In genomic region chr12:46433829-46434228, GRCh38 we compare ENCODE assay signal across 23 cellular contexts.
A peak's percentile ranks its signal among the peaks of the same experiment; 100 is the strongest.
DNase-seq lines count a peak whose midpoint lies in the region; ATAC-seq, FAIRE-seq and TF ChIP-seq lines count a peak whose summit lies in the region.
"Had no signal": no experiment of that assay in that cellular context is flagged by ENCODE, and none has a peak within 500 bp of the region (broad histone marks: within the 10 kb centered on the region; RNA-seq: fewer than 3 reads in every experiment).

No MANE protein-coding gene starts in this region.

- CTCF ChIA-PET in HCT116 (lab: Charles Lee): no interaction called here

- H4K20me1 ChIP-seq in HCT116 (ENCODE audit: insufficient read depth) (no peaks in the 10 kb centered on the region), astrocyte (ENCODE audit: insufficient read depth, low read length) (no peaks in the 10 kb centered on the region), smooth muscle cell (ENCODE audit: low read depth) (no peaks in the 10 kb centered on the region)

- H3K27me3 ChIP-seq in HCT116 (ENCODE audit: insufficient read depth, low read length): no peaks in the 10 kb centered on the region
- no peaks in the 10 kb centered on the region for H3K27me3 ChIP-seq in astrocyte (ENCODE audit: insufficient read depth, low read length)
- no peaks in the 10 kb centered on the region for H3K27me3 ChIP-seq in smooth muscle cell (ENCODE audit: low read depth)

- BruUV-seq in HCT116 (replicated peaks; lab: Mats Ljungman, UMichigan): no TSS peak

- no peaks in the 10 kb centered on the region for H3K9me3 ChIP-seq in HCT116 (ENCODE audit: control insufficient read depth in 1 of 2, insufficient read depth in 1 of 2, low read depth in 1 of 2, low read length in 2 of 2)
- no peaks in the 10 kb centered on the region for H3K9me3 ChIP-seq in astrocyte (ENCODE audit: insufficient read depth, low read depth, low read length)
- no peaks in the 10 kb centered on the region for H3K9me3 ChIP-seq in smooth muscle cell (replicated peaks; ENCODE audit: low read depth)
- H3K9me3 ChIP-seq: HAP-1 had no signal

- H3K27me3 Mint-ChIP-seq in activated T-cell treated with anti-CD3 and anti-CD28 coated beads, Interleukin-2, amount 50 U/mL, for 72 hours (ENCODE audit: low read depth): no peaks in the 10 kb centered on the region
- no peaks in the 10 kb centered on the region for H3K27me3 Mint-ChIP-seq in astrocyte (ENCODE audit: low read depth, unreplicated experiment)
- H3K27me3 Mint-ChIP-seq: CD4-positive, CD25-positive, alpha-beta regulatory T cell; IgD-negative memory B cell had no signal

- peak overlapping the region in 1 of 2 experiments; percentile 25; a peak in 2 of 4 replicates for H3K4me3 ChIP-seq in HCT116 (replicated peaks in 1 of 2; ENCODE audit: low read depth in 1 of 2, low read length in 2 of 2)
- H3K4me3 ChIP-seq in astrocyte (ENCODE audit: insufficient read depth, low read depth, low read length): no peak overlapping the region
- H3K4me3 ChIP-seq in smooth muscle cell: no peak overlapping the region
- H3K4me3 ChIP-seq: GM12878, GM23338, HAP-1 had no signal

- peaks cover 4 to 5% of the 10 kb centered on the region in 2 donors for H3K9me3 Mint-ChIP-seq in activated T-cell treated with anti-CD3 and anti-CD28 coated beads, Interleukin-2, amount 50 U/mL, for 72 hours
- no peaks in the 10 kb centered on the region for H3K9me3 Mint-ChIP-seq in astrocyte (ENCODE audit: unreplicated experiment)
- H3K9me3 Mint-ChIP-seq: CD4-positive, CD25-positive, alpha-beta regulatory T cell; GM23338; IgD-negative memory B cell had no signal

- POLR2A ChIA-PET in HCT116 (lab: Charles Lee): interaction anchor here (0.9 to 1.7 kb wide), 6 partner anchors 62 to 122 kb away, joined by 3 to 6 read pairs (median 4); no protein-coding TSS in a partner anchor

- no peak for TF ChIP-seq CTCF in HCT116 (IDR thresholded peaks at IDR 0.05 in 2 of 3, conservative IDR thresholded peaks at IDR 0.05 in 1 of 3; ENCODE audit: borderline replicate concordance in 1 of 3, insufficient read depth in 1 of 3, low read depth in 2 of 3, low read length in 2 of 3)
- no peak for TF ChIP-seq CTCF in astrocyte (IDR thresholded peaks at IDR 0.05; ENCODE audit: insufficient read depth, low read depth, low read length)
- no peak for TF ChIP-seq CTCF in smooth muscle cell (IDR thresholded peaks at IDR 0.05; ENCODE audit: borderline replicate concordance, insufficient read depth, poor library complexity, severe bottlenecking)

- H3K79me2 ChIP-seq in HCT116 (ENCODE audit: insufficient read depth, low read length) (peaks cover 5% of the 10 kb centered on the region; the same call in 1 of the 2 replicates), astrocyte (ENCODE audit: insufficient read depth, low read length) (no peaks in the 10 kb centered on the region), smooth muscle cell (ENCODE audit: low read depth) (no peaks in the 10 kb centered on the region)

- no peak for FAIRE-seq in astrocyte (lab: Jason Lieb, UNC)
- FAIRE-seq: GM12878 had no signal

- H2AFZ ChIP-seq in HCT116 (ENCODE audit: low read depth, low read length, poor library complexity, severe bottlenecking): no peak overlapping the region
- no peak overlapping the region for H2AFZ ChIP-seq in astrocyte (ENCODE audit: low read depth, low read length)
- H2AFZ ChIP-seq in smooth muscle cell (ENCODE audit: low read depth): no peak overlapping the region
- H2AFZ ChIP-seq: GM23338 had no signal

- H3K27ac ChIP-seq in HCT116 (ENCODE audit: low read depth, low read length): peak overlapping the region; percentile 76
- H3K27ac ChIP-seq in astrocyte (ENCODE audit: low read depth, low read length): no peak overlapping the region
- peak overlapping the region; percentile 97 for H3K27ac ChIP-seq in smooth muscle cell (ENCODE audit: low read depth)

- H3K9ac ChIP-seq in HCT116 (ENCODE audit: low read length) (peak overlapping the region; percentile 52), astrocyte (ENCODE audit: low read length) (no peak overlapping the region), smooth muscle cell (ENCODE audit: low read depth) (no peak overlapping the region)

- TF ChIP-seq RAD21 in HCT116 (IDR thresholded peaks at IDR 0.05; ENCODE audit: low read depth): no peak

- H3K4me1 ChIP-seq in HCT116 (ENCODE audit: control insufficient read depth in 1 of 2, insufficient read depth in 2 of 2, low read length in 2 of 2): peaks cover 82 to 99% of the 10 kb centered on the region in 2 experiments
- peaks cover 25% of the 10 kb centered on the region for H3K4me1 ChIP-seq in astrocyte (ENCODE audit: insufficient read depth, low read length)
- H3K4me1 ChIP-seq in smooth muscle cell (ENCODE audit: low read depth): peaks cover 8% of the 10 kb centered on the region
- H3K4me1 ChIP-seq: HAP-1 had no signal

- peak overlapping the region; percentile 71 for H3K4me2 ChIP-seq in HCT116 (ENCODE audit: low read length)
- H3K4me2 ChIP-seq in astrocyte (ENCODE audit: low read length): no peak overlapping the region
- no peak overlapping the region for H3K4me2 ChIP-seq in smooth muscle cell
- H3K4me2 ChIP-seq: GM23338 had no signal

- intact Hi-C loops in HCT116 (cut with micrococcal nuclease): loop anchor here (5.0 kb wide), 1 partner anchor 58 kb away; no protein-coding TSS in a partner anchor

- no peak for TF ChIP-seq POLR2A in HCT116 (IDR thresholded peaks at IDR 0.05; ENCODE audit: borderline replicate concordance, extremely low read depth, insufficient read depth, insufficient read length)

- H3K4me3 Mint-ChIP-seq in activated T-cell treated with anti-CD3 and anti-CD28 coated beads, Interleukin-2, amount 50 U/mL, for 72 hours: no peak overlapping the region
- no peak overlapping the region for H3K4me3 Mint-ChIP-seq in astrocyte (ENCODE audit: unreplicated experiment)
- H3K4me3 Mint-ChIP-seq: CD4-positive, CD25-positive, alpha-beta regulatory T cell; GM23338; IgD-negative memory B cell had no signal

- no peak for DNase-seq in activated T-cell treated with anti-CD3 and anti-CD28 coated beads, Interleukin-2, amount 50 U/mL, for 72 hours
- DNase-seq in activated T-cell treated with anti-CD3 and anti-CD28 coated beads, Interleukin-2, amount 50 U/mL, for 1 hour: no peak
- peak; percentile 75 for DNase-seq in HCT116 (ENCODE audit: low read depth, low spot score)
- DNase-seq in astrocyte (ENCODE audit: low read depth): no peak
- DNase-seq in smooth muscle cell (lab: John Stamatoyannopoulos, UW; ENCODE audit: unreplicated experiment): no peak
- DNase-seq in NOMO-1 treated with dmso at 0.1 percent for 144 hours (lab: John Stamatoyannopoulos, UW; ENCODE audit: unreplicated experiment): no peak
- no peak for DNase-seq in activated CD4-positive, alpha-beta T cell treated with anti-CD3 and anti-CD28 coated beads for 1 hour
- DNase-seq: CD4-positive, CD25-positive, alpha-beta regulatory T cell; DMS79 treated with DMSO at 0.1 percent for 48 hours; Karpas-422; NCI-H1694; NCI-H2081; NCI-H2171; NCI-H446; NCI-H526; OCI-M1; Right ventricle myocardium superior; SW 1271 had no signal

- RAD21 ChIA-PET in HCT116 (lab: Charles Lee; ENCODE audit: low non-redundant PET in 1 of 2, low total read pairs in 2 of 2, uncharacterized antibody in 2 of 2, unreplicated experiment in 2 of 2): no interaction called here

- 80% methylated on average over 3 of the region's 3 CpGs for WGBS in smooth muscle cell (ENCODE audit: low lambda C conversion rate)

- no peaks in the 10 kb centered on the region for H3K9me2 ChIP-seq in HCT116 (ENCODE audit: insufficient read depth)

- peaks cover 36% of the 10 kb centered on the region for H3K4me1 Mint-ChIP-seq in activated T-cell treated with anti-CD3 and anti-CD28 coated beads, Interleukin-2, amount 50 U/mL, for 72 hours (ENCODE audit: low read depth)
- H3K4me1 Mint-ChIP-seq in astrocyte (ENCODE audit: low read depth, unreplicated experiment): peaks cover 31% of the 10 kb centered on the region

- peak overlapping the region; percentile 2 for H3K27ac Mint-ChIP-seq in activated T-cell treated with anti-CD3 and anti-CD28 coated beads, Interleukin-2, amount 50 U/mL, for 72 hours
- peak overlapping the region; percentile 31 for H3K27ac Mint-ChIP-seq in astrocyte (ENCODE audit: unreplicated experiment)
- H3K27ac Mint-ChIP-seq: CD4-positive, CD25-positive, alpha-beta regulatory T cell; GM23338; IgD-negative memory B cell had no signal

- no peak for ATAC-seq in activated T-cell treated with anti-CD3 and anti-CD28 coated beads, Interleukin-2, amount 50 U/mL, for 72 hours (replicated peaks in 1 of 2)
- ATAC-seq in HCT116 (peak; percentile 77), GM19324 (IDR thresholded peaks at IDR 0.05; ENCODE audit: low FRiP score, unreplicated experiment) (no peak)
- ATAC-seq: GM12878, GM23338 had no signal

- H3F3A ChIP-seq in smooth muscle cell (ENCODE audit: low read depth): peaks cover 14% of the 10 kb centered on the region

- no peaks in the 10 kb centered on the region for H3K36me3 ChIP-seq in HCT116 (ENCODE audit: control insufficient read depth in 1 of 2, insufficient read depth in 2 of 2, low read length in 2 of 2)
- H3K36me3 ChIP-seq in astrocyte (ENCODE audit: insufficient read depth, low read length): no peaks in the 10 kb centered on the region
- H3K36me3 ChIP-seq in smooth muscle cell (ENCODE audit: low read depth): no peaks in the 10 kb centered on the region
- H3K36me3 ChIP-seq: HAP-1 had no signal

- H3K36me3 Mint-ChIP-seq in activated T-cell treated with anti-CD3 and anti-CD28 coated beads, Interleukin-2, amount 50 U/mL, for 72 hours (ENCODE audit: insufficient read depth in 2 of 2): peaks cover 0 to 6% of the 10 kb centered on the region in 2 donors
- H3K36me3 Mint-ChIP-seq in astrocyte (ENCODE audit: low read depth, unreplicated experiment): no peaks in the 10 kb centered on the region

TF ChIP-seq in HCT116, 20 proteins besides CTCF, POLR2A, EP300 and RAD21 (continues in another document):
- TF ChIP-seq TCF7L2 (IDR thresholded peaks at IDR 0.05; ENCODE audit: borderline replicate concordance, extremely low read depth, insufficient read depth, insufficient read length) (peak; percentile 95), JUND (IDR thresholded peaks at IDR 0.05) (peak; percentile 92), ZBTB33 (IDR thresholded peaks at IDR 0.05; ENCODE audit: extremely low read depth, insufficient replicate concordance, low read length) (no peak), ZNF274 (IDR thresholded peaks at IDR 0.05; ENCODE audit: low read depth, low read length) (no peak)
